In genomic region chr2:48713647-48714046, GRCh38 we compare ENCODE assay signal across 22 cellular contexts. TPM values are rescaled to one million over a fixed set of nuclear protein-coding genes. Genes with fewer than 3 reads are reported as not detected.
A peak's percentile ranks its signal among the peaks of the same experiment; 100 is the strongest.
DNase-seq lines count a peak whose midpoint lies in the region; ATAC-seq and TF ChIP-seq lines count a peak whose summit lies in the region.
"Had no signal": no experiment of that assay in that cellular context is flagged by ENCODE, and none has a peak within 500 bp of the region (broad histone marks: within the 10 kb centered on the region; RNA-seq: fewer than 3 reads in every experiment).

No MANE protein-coding gene starts in this region.

- no peak for TF ChIP-seq EP300 in neural cell (conservative IDR thresholded peaks at IDR 0.05; ENCODE audit: poor library complexity, severe bottlenecking)

- H3K9me3 Mint-ChIP-seq in activated CD4-positive, alpha-beta T cell treated with anti-CD3 and anti-CD28 coated beads, Interleukin-2, amount 10 ng/mL, durations not matched to agents 7 days and 5 days: no peaks in the 10 kb centered on the region

- no peaks in the 10 kb centered on the region for H3K27me3 Mint-ChIP-seq in activated CD4-positive, alpha-beta T cell treated with anti-CD3 and anti-CD28 coated beads, Interleukin-2, amount 10 ng/mL, durations not matched to agents 7 days and 5 days

- H2BK5ac ChIP-seq in IMR-90 (ENCODE audit: low read depth, low read length, poor library complexity, severe bottlenecking): peak overlapping the region; percentile 97

- TF ChIP-seq CTCF in IMR-90 (conservative IDR thresholded peaks at IDR 0.05; ENCODE audit: low read depth, low read length): no peak
- TF ChIP-seq CTCF in neural cell (IDR thresholded peaks at IDR 0.05; ENCODE audit: poor library complexity, severe bottlenecking): no peak
- no peak for TF ChIP-seq CTCF in PC-3 (conservative IDR thresholded peaks at IDR 0.05; ENCODE audit: low read depth, low read length)

- peak overlapping the region; percentile 84 for H2BK20ac ChIP-seq in IMR-90 (ENCODE audit: low read depth, low read length)

- peak overlapping the region; percentile 62; the same call in 1 of the 2 replicates for H3K56ac ChIP-seq in IMR-90 (ENCODE audit: extremely low read depth, insufficient read depth, low read length)

- H3K9me3 ChIP-seq in IMR-90 (ENCODE audit: control insufficient read depth, insufficient read depth, low read length) (no peaks in the 10 kb centered on the region), neural cell (ENCODE audit: low read length) (no peaks in the 10 kb centered on the region), PC-3 (ENCODE audit: low read length) (no peaks in the 10 kb centered on the region)
- H3K9me3 ChIP-seq: BE2C, Caco-2, SJSA1 had no signal

- no peak overlapping the region for H2AK9ac ChIP-seq in IMR-90 (replicated peaks; ENCODE audit: low read depth, low read length, poor library complexity)

- no CpG with 5 or more reads among the region's 1 CpG for WGBS in IMR-90 (ENCODE audit: extremely low coverage in 2 of 2, insufficient read length in 1 of 2), 2 experiments

- H3K27me3 ChIP-seq in IMR-90 (ENCODE audit: control insufficient read depth, insufficient read depth, low read length) (no peaks in the 10 kb centered on the region), neural cell (ENCODE audit: insufficient read depth, low read depth, low read length) (no peaks in the 10 kb centered on the region), PC-3 (ENCODE audit: low read length) (no peaks in the 10 kb centered on the region)
- H3K27me3 ChIP-seq: BE2C, SJSA1 had no signal

- H3K4me2 ChIP-seq in IMR-90 (ENCODE audit: low read depth, low read length) (peak overlapping the region; percentile 33; the same call in 1 of the 2 replicates), neural cell (ENCODE audit: low read length) (no peak overlapping the region), PC-3 (ENCODE audit: low read length) (no peak overlapping the region)

- CTCF ChIA-PET in activated CD4-positive, alpha-beta T cell treated with anti-CD3 and anti-CD28 coated beads, Interleukin-2, amount 10 ng/mL, durations not matched to agents 7 days and 5 days (lab: Charles Lee): no interaction called here
- CTCF ChIA-PET in IMR-90 (lab: Yijun Ruan, JAX): interaction anchor here (0.6 to 0.9 kb wide), 3 partner anchors 64 to 230 kb away, joined by 3 to 4 read pairs (median 4); no protein-coding TSS in a partner anchor
- CTCF ChIA-PET in PC-3 (lab: Charles Lee): no interaction called here

- H3K4me3 Mint-ChIP-seq in activated CD4-positive, alpha-beta T cell treated with anti-CD3 and anti-CD28 coated beads, Interleukin-2, amount 10 ng/mL, durations not matched to agents 7 days and 5 days: no peak overlapping the region
- H3K4me3 Mint-ChIP-seq: CD4-positive, CD25-positive, alpha-beta regulatory T cell had no signal

- peak overlapping the region; percentile 80 for H3K18ac ChIP-seq in IMR-90 (ENCODE audit: low read depth, low read length)

- H3K14ac ChIP-seq in IMR-90 (replicated peaks; ENCODE audit: low read depth, low read length): peak overlapping the region; percentile 79

- peak; percentile 8 for ATAC-seq in IMR-90 (ENCODE audit: low read depth)
- no peak for ATAC-seq in HG03432 (IDR thresholded peaks at IDR 0.05; ENCODE audit: unreplicated experiment)
- ATAC-seq in PC-3: no peak
- ATAC-seq: HCT116 had no signal

- H3F3A ChIP-seq in neural cell (ENCODE audit: insufficient read depth, low read length, poor library complexity, severe bottlenecking): peaks cover 5% of the 10 kb centered on the region
- no peaks in the 10 kb centered on the region for H3F3A ChIP-seq in PC-3 (ENCODE audit: low read length, unreplicated experiment)

- BruUV-seq in IMR-90 (replicated peaks; lab: Mats Ljungman, UMichigan): no TSS peak
- BruUV-seq in PC-3 (replicated peaks; lab: Mats Ljungman, UMichigan): no TSS peak

- no peaks in the 10 kb centered on the region for H4K20me1 ChIP-seq in IMR-90 (ENCODE audit: insufficient read depth, low read length)
- H4K20me1 ChIP-seq in neural cell (ENCODE audit: insufficient read depth): no peaks in the 10 kb centered on the region
- H4K20me1 ChIP-seq in PC-3 (ENCODE audit: low read length): no peaks in the 10 kb centered on the region

- peaks cover 17% of the 10 kb centered on the region for H3K9me1 ChIP-seq in IMR-90 (ENCODE audit: insufficient read depth, low read length)

- H3K9me2 ChIP-seq in neural cell (ENCODE audit: insufficient read depth, low read length) (no peaks in the 10 kb centered on the region), PC-3 (replicated peaks; ENCODE audit: low read length) (no peaks in the 10 kb centered on the region)

- no peaks in the 10 kb centered on the region for H3K79me1 ChIP-seq in IMR-90 (ENCODE audit: low read depth in 1 of 2, low read length in 2 of 2)

- no peaks in the 10 kb centered on the region for H3K79me2 ChIP-seq in neural cell (replicated peaks; ENCODE audit: insufficient read depth, low read length)
- no peaks in the 10 kb centered on the region for H3K79me2 ChIP-seq in PC-3 (ENCODE audit: low read length)

- H3K4me1 ChIP-seq in IMR-90 (ENCODE audit: control insufficient read depth, insufficient read depth, low read length) (peaks cover 22% of the 10 kb centered on the region), PC-3 (ENCODE audit: insufficient read depth, low read length) (no peaks in the 10 kb centered on the region)
- H3K4me1 ChIP-seq: BE2C, Caco-2 had no signal

- TF ChIP-seq RAD21 in IMR-90 (IDR thresholded peaks at IDR 0.05; ENCODE audit: low read length) (no peak), neural cell (conservative IDR thresholded peaks at IDR 0.05) (no peak)

- peak overlapping the region; percentile 60 for H3K27ac Mint-ChIP-seq in activated CD4-positive, alpha-beta T cell treated with anti-CD3 and anti-CD28 coated beads, Interleukin-2, amount 10 ng/mL, durations not matched to agents 7 days and 5 days
- H3K27ac Mint-ChIP-seq: CD4-positive, CD25-positive, alpha-beta regulatory T cell had no signal

- H3K9ac ChIP-seq in IMR-90 (ENCODE audit: low read depth, low read length) (peak overlapping the region; percentile 52), neural cell (ENCODE audit: low read length) (no peak overlapping the region), PC-3 (ENCODE audit: low read length) (no peak overlapping the region)

- H3K4me3 ChIP-seq in IMR-90 (ENCODE audit: insufficient read depth, low read depth, low read length) (no peak overlapping the region), neural cell (ENCODE audit: low read length) (peak overlapping the region; percentile 10), PC-3 (ENCODE audit: low read length) (no peak overlapping the region)
- H3K4me3 ChIP-seq: SJSA1 had no signal

- intact Hi-C loops in IMR-90 (cut with micrococcal nuclease) (loop anchor here (2.0 to 10.0 kb wide), 3 partner anchors 113 to 231 kb away; no protein-coding TSS in a partner anchor), PC-3 (cut with micrococcal nuclease) (no loop called here)

- peak overlapping the region; percentile 87; the same call in 1 of the 2 replicates for H3K23ac ChIP-seq in IMR-90 (ENCODE audit: low read depth, low read length)

- TF ChIP-seq POLR2A in IMR-90 (IDR thresholded peaks at IDR 0.05; ENCODE audit: low read depth, low read length): no peak

- H4K8ac ChIP-seq in IMR-90 (ENCODE audit: low read depth in 2 of 2, low read length in 2 of 2): peak overlapping the region; percentile 77 to 91

- DNase-seq in activated CD4-positive, alpha-beta T cell treated with anti-CD3 and anti-CD28 coated beads, Interleukin-2, amount 10 ng/mL, durations not matched to agents 7 days and 5 days: peak; percentile 7
- DNase-seq in activated CD4-positive, alpha-beta T cell treated with anti-CD3 and anti-CD28 coated beads for 1 hour: no peak
- DNase-seq in IMR-90 (peak; percentile 48), fibroblast of peridontal ligament (ENCODE audit: extremely low read depth) (peak; percentile 41), pons (ENCODE audit: low spot score) (no peak), PC-3 (no peak)
- DNase-seq: BE2C; Caco-2; CD4-positive, CD25-positive, alpha-beta regulatory T cell; DMS153; GOT3; KBM-7; NCI-H1105 treated with DMSO at 0.1 percent for 48 hours; NCI-H187; NCI-H2107; NCI-H345; NCI-H524 treated with DMSO at 0.1 percent for 48 hours had no signal

- H3K4ac ChIP-seq in IMR-90 (ENCODE audit: low read depth, low read length): peak overlapping the region; percentile 81

- H2BK120ac ChIP-seq in IMR-90 (ENCODE audit: low read depth, low read length): peak overlapping the region; percentile 99

- peak overlapping the region; percentile 81 for H4K91ac ChIP-seq in IMR-90 (ENCODE audit: insufficient read depth, low read depth, low read length)

- H2AFZ ChIP-seq in IMR-90 (replicated peaks; ENCODE audit: low read length, poor library complexity) (no peak overlapping the region), neural cell (ENCODE audit: low read depth, low read length) (no peak overlapping the region), PC-3 (ENCODE audit: low read length) (no peak overlapping the region)

- peaks cover 6% of the 10 kb centered on the region for H3K4me1 Mint-ChIP-seq in activated CD4-positive, alpha-beta T cell treated with anti-CD3 and anti-CD28 coated beads, Interleukin-2, amount 10 ng/mL, durations not matched to agents 7 days and 5 days
- H3K4me1 Mint-ChIP-seq: CD4-positive, CD25-positive, alpha-beta regulatory T cell had no signal

- H3K36me3 ChIP-seq in IMR-90 (ENCODE audit: control insufficient read depth, insufficient read depth, low read length) (no peaks in the 10 kb centered on the region), neural cell (ENCODE audit: insufficient read depth, low read length) (no peaks in the 10 kb centered on the region), PC-3 (ENCODE audit: low read depth, low read length) (no peaks in the 10 kb centered on the region)
- H3K36me3 ChIP-seq: BE2C, SJSA1 had no signal

- POLR2A ChIA-PET in activated CD4-positive, alpha-beta T cell treated with anti-CD3 and anti-CD28 coated beads, Interleukin-2, amount 10 ng/mL, durations not matched to agents 7 days and 5 days (lab: Charles Lee): no interaction called here
- POLR2A ChIA-PET in IMR-90 (lab: Charles Lee; ENCODE audit: unreplicated experiment): no interaction called here
- POLR2A ChIA-PET in PC-3 (lab: Charles Lee; ENCODE audit: unreplicated experiment): no interaction called here

- H4K5ac ChIP-seq in IMR-90 (ENCODE audit: low read depth, low read length): peak overlapping the region; percentile 86

- peak overlapping the region; percentile 93; the same call in 1 of the 2 replicates for H3K27ac ChIP-seq in IMR-90 (ENCODE audit: insufficient read depth, low read length)
- H3K27ac ChIP-seq in neural cell (ENCODE audit: low read length): peak overlapping the region; percentile 4
- H3K27ac ChIP-seq in PC-3 (ENCODE audit: low read length): no peak overlapping the region
- H3K27ac ChIP-seq: SJSA1 had no signal

- H2BK15ac ChIP-seq in IMR-90 (ENCODE audit: low read depth, low read length): peak overlapping the region; percentile 67

- H2AK5ac ChIP-seq in IMR-90 (ENCODE audit: low read depth, low read length): peak overlapping the region; percentile 51

- in situ Hi-C loops in IMR-90 (cut with MboI; ENCODE audit: low sequenced_read_pairs): loop anchor here (10.0 kb wide), 1 partner anchor 141 kb away; no protein-coding TSS in a partner anchor

- H3K36me3 Mint-ChIP-seq in activated CD4-positive, alpha-beta T cell treated with anti-CD3 and anti-CD28 coated beads, Interleukin-2, amount 10 ng/mL, durations not matched to agents 7 days and 5 days (ENCODE audit: low read depth): no peaks in the 10 kb centered on the region
- H3K36me3 Mint-ChIP-seq: CD4-positive, CD25-positive, alpha-beta regulatory T cell had no signal

- dilution Hi-C loops in IMR-90 (cut with HindIII; ENCODE audit: low sequenced_read_pairs, unreplicated experiment): no loop called here

RNA-seq across cellular contexts. Expression of gene LHCGR, which starts 41.9 kb away (rescaled TPM):
- total RNA-seq in activated CD4-positive, alpha-beta T cell treated with anti-CD3 and anti-CD28 coated beads, Interleukin-2, amount 10 ng/mL, durations not matched to agents 7 days and 5 days: not detected
- total RNA-seq in IMR-90 (2012; rRNA removed) (under 0.01 and 0.18 TPM in 2 replicates), PC-3 (2014; rRNA removed) (not detected in 2 replicates)
- polyA plus RNA-seq in IMR-90 (2012; rRNA removed) (0.03 and 0.10 TPM in 2 replicates), neural cell (not detected in 2 replicates)
- 0.01 TPM in 1 of 2 replicates, not detected in the other for polyA plus RNA-seq in IMR-90 (2012; cell fraction: cytosol; rRNA removed)
- 0.45 and 0.62 TPM in 2 replicates for polyA plus RNA-seq in IMR-90 (2012; cell fraction: nucleus; rRNA removed; ENCODE audit: low replicate concordance)
- 0.49 TPM in 1 of 2 replicates, not detected in the other for polyA minus RNA-seq in neural cell
- total RNA-seq: A172; Caco-2; CD4-positive, CD25-positive, alpha-beta regulatory T cell; SJSA1 had no signal
- polyA plus RNA-seq: CD4-positive, CD25-positive, alpha-beta regulatory T cell had no signal

Comparison
In these comparisons a context has a peak if more than half of its experiments do, and no peak if none do; other contexts are left out.
1. DNase-seq: peak in activated CD4-positive, alpha-beta T cell treated with anti-CD3 and anti-CD28 coated beads, Interleukin-2, amount 10 ng/mL, durations not matched to agents 7 days and 5 days (single experiment), IMR-90 (single experiment) and fibroblast of peridontal ligament (single experiment); none in activated CD4-positive, alpha-beta T cell treated with anti-CD3 and anti-CD28 coated beads for 1 hour (single experiment), pons (single experiment) and PC-3 (single experiment).